In genomic region chr14:50668008-50668851, GRCh38 we compare ENCODE assay signal across 8 cellular contexts. TPM values are rescaled to one million over a fixed set of nuclear protein-coding genes. Genes with fewer than 3 reads are reported as not detected.
A peak's percentile ranks its signal among the peaks of the same experiment; 100 is the strongest.
DNase-seq lines count a peak whose midpoint lies in the region; ATAC-seq and TF ChIP-seq lines count a peak whose summit lies in the region.

SAV1 (minus strand) TSS chr14:50668306; CDS start chr14:50667967, 339 bp downstream.

- no peak within 1 kb of the TSS for H2AFZ ChIP-seq in OCI-LY1 (ENCODE audit: low read length)

- H3K9me3 Mint-ChIP-seq in activated T-cell treated with anti-CD3 and anti-CD28 coated beads, Interleukin-2, amount 50 U/mL, for 4 hours: no peaks in the 10 kb centered on the region
- H3K9me3 Mint-ChIP-seq in stimulated activated naive B cell treated with anti-CD40 and anti-IgM and Interleukin-4, amounts not matched to agents 10 μg/mL and 1 μg/mL and 100 μg/mL, for 72 hours: no peaks in the 10 kb centered on the region

- H3K9me3 ChIP-seq in OCI-LY1 (ENCODE audit: low read length) (no peaks in the 10 kb centered on the region), esophagus muscularis mucosa (no peaks in the 10 kb centered on the region), muscle layer of duodenum (ENCODE audit: control insufficient read depth in 1 of 2, low read length in 2 of 2) (no peaks in the 10 kb centered on the region)

- no peak within 1 kb of the TSS for H3K27ac Mint-ChIP-seq in stimulated activated naive B cell treated with anti-CD40 and anti-IgM and Interleukin-4, amounts not matched to agents 10 μg/mL and 1 μg/mL and 100 μg/mL, for 72 hours

- TF ChIP-seq CTCF in OCI-LY1 (IDR thresholded peaks at IDR 0.05; ENCODE audit: low read length): no peak
- no peak for TF ChIP-seq CTCF in esophagus muscularis mucosa (IDR thresholded peaks at IDR 0.05)

- H4K20me1 ChIP-seq in OCI-LY1 (ENCODE audit: insufficient read depth, low read length): no peaks in the 10 kb centered on the region

- WGBS in esophagus muscularis mucosa: under 1% methylated on average over 32 of the region's 92 CpGs

- no peak within 1 kb of the TSS for H3K4me3 Mint-ChIP-seq in activated T-cell treated with anti-CD3 and anti-CD28 coated beads, Interleukin-2, amount 50 U/mL, for 4 hours
- no peak within 1 kb of the TSS for H3K4me3 Mint-ChIP-seq in stimulated activated naive B cell treated with anti-CD40 and anti-IgM and Interleukin-4, amounts not matched to agents 10 μg/mL and 1 μg/mL and 100 μg/mL, for 72 hours

- H3K4me3 ChIP-seq in OCI-LY1 (ENCODE audit: low read depth, low read length, poor library complexity, severe bottlenecking) (peak within 1 kb of the TSS; percentile 67), esophagus muscularis mucosa (peak within 1 kb of the TSS; percentile 80 to 94 (median 86)), muscle layer of duodenum (ENCODE audit: low read depth in 1 of 2, low read length in 2 of 2) (peak within 1 kb of the TSS; percentile 85 to 87)

- no peaks in the 10 kb centered on the region for H3K9me2 ChIP-seq in OCI-LY1 (ENCODE audit: low read depth, low read length)

- H3K27me3 Mint-ChIP-seq in activated T-cell treated with anti-CD3 and anti-CD28 coated beads, Interleukin-2, amount 50 U/mL, for 4 hours (ENCODE audit: low read depth): no peaks in the 10 kb centered on the region
- H3K27me3 Mint-ChIP-seq in stimulated activated naive B cell treated with anti-CD40 and anti-IgM and Interleukin-4, amounts not matched to agents 10 μg/mL and 1 μg/mL and 100 μg/mL, for 72 hours: no peaks in the 10 kb centered on the region

- no peak for TF ChIP-seq EP300 in esophagus muscularis mucosa (IDR thresholded peaks at IDR 0.05)

- peak within 1 kb of the TSS; percentile 51 for H3K9ac ChIP-seq in OCI-LY1 (ENCODE audit: low read length)

- peaks cover 9% of the 10 kb centered on the region for H3K36me3 Mint-ChIP-seq in activated T-cell treated with anti-CD3 and anti-CD28 coated beads, Interleukin-2, amount 50 U/mL, for 4 hours (ENCODE audit: insufficient read depth)
- peaks cover 10 to 11% of the 10 kb centered on the region in 2 donors for H3K36me3 Mint-ChIP-seq in stimulated activated naive B cell treated with anti-CD40 and anti-IgM and Interleukin-4, amounts not matched to agents 10 μg/mL and 1 μg/mL and 100 μg/mL, for 72 hours

- peak; percentile 67 for ATAC-seq in GM19467 (IDR thresholded peaks at IDR 0.05; ENCODE audit: unreplicated experiment)
- ATAC-seq in activated T-cell treated with anti-CD3 and anti-CD28 coated beads, Interleukin-2, amount 50 U/mL, for 4 hours: peak; percentile 75 to 81
- peak; percentile 77 to 79 for ATAC-seq in stimulated activated naive B cell treated with anti-CD40 and anti-IgM and Interleukin-4, amounts not matched to agents 10 μg/mL and 1 μg/mL and 100 μg/mL, for 72 hours (replicated peaks)

- H3K4me2 ChIP-seq in OCI-LY1 (ENCODE audit: low read length): peak within 1 kb of the TSS; percentile 82

- DNase-seq in COR-L47 (lab: John Stamatoyannopoulos, UW) (peak; percentile 68), HT1080 (ENCODE audit: low read depth) (peak; percentile 85), esophagus muscularis mucosa (ENCODE audit: extremely low spot score) (peak; percentile 96)
- peak; percentile 36 for DNase-seq in activated T-cell treated with anti-CD3 and anti-CD28 coated beads, Interleukin-2, amount 50 U/mL, for 4 hours
- DNase-seq in stimulated activated naive B cell treated with anti-CD40 and anti-IgM and Interleukin-4, amounts not matched to agents 10 μg/mL and 1 μg/mL and 100 μg/mL, for 72 hours: peak; percentile 68

- H3K36me3 ChIP-seq in OCI-LY1 (ENCODE audit: insufficient read depth, low read length) (peaks cover 7% of the 10 kb centered on the region), esophagus muscularis mucosa (peaks cover 0 to 7% (median 0%) of the 10 kb centered on the region in 4 donors), muscle layer of duodenum (ENCODE audit: control insufficient read depth in 1 of 2, insufficient read depth in 2 of 2, low read length in 2 of 2) (no peaks in the 10 kb centered on the region)

- H3K79me2 ChIP-seq in OCI-LY1 (ENCODE audit: insufficient read depth, low read length): peaks cover 17% of the 10 kb centered on the region

- peak within 1 kb of the TSS; percentile 59 for H3K27ac ChIP-seq in OCI-LY1 (ENCODE audit: low read depth, low read length, poor library complexity, severe bottlenecking)
- H3K27ac ChIP-seq in esophagus muscularis mucosa (replicated peaks in 1 of 4): peak within 1 kb of the TSS; percentile 96 to 100 (median 98)
- H3K27ac ChIP-seq in muscle layer of duodenum (ENCODE audit: low read length): peak within 1 kb of the TSS; percentile 92

- peak; percentile 74 for TF ChIP-seq POLR2A in esophagus muscularis mucosa (IDR thresholded peaks at IDR 0.05; ENCODE audit: low read depth)

- no peaks in the 10 kb centered on the region for H3K27me3 ChIP-seq in OCI-LY1 (ENCODE audit: insufficient read depth, low read length)
- H3K27me3 ChIP-seq in esophagus muscularis mucosa: no peaks in the 10 kb centered on the region
- H3K27me3 ChIP-seq in muscle layer of duodenum (ENCODE audit: low read depth, low read length): no peaks in the 10 kb centered on the region

- intact Hi-C loops in esophagus muscularis mucosa (cut with DNase I): loop anchor here (5.0 to 10.0 kb wide), 2 partner anchors 164 to 353 kb away; partner anchors contain the start of genes DMAC2L, L2HGDH and NIN

- H3F3A ChIP-seq in OCI-LY1 (ENCODE audit: insufficient read depth, low read length): no peaks in the 10 kb centered on the region

- peaks cover 15% of the 10 kb centered on the region for H3K4me1 Mint-ChIP-seq in activated T-cell treated with anti-CD3 and anti-CD28 coated beads, Interleukin-2, amount 50 U/mL, for 4 hours (ENCODE audit: low read depth)
- H3K4me1 Mint-ChIP-seq in stimulated activated naive B cell treated with anti-CD40 and anti-IgM and Interleukin-4, amounts not matched to agents 10 μg/mL and 1 μg/mL and 100 μg/mL, for 72 hours: peaks cover 8 to 13% of the 10 kb centered on the region in 2 donors

- peaks cover 38% of the 10 kb centered on the region for H3K4me1 ChIP-seq in OCI-LY1 (ENCODE audit: insufficient read depth, low read length, severe bottlenecking)
- peaks cover 7 to 41% (median 29%) of the 10 kb centered on the region in 4 donors for H3K4me1 ChIP-seq in esophagus muscularis mucosa
- peaks cover 0 to 6% of the 10 kb centered on the region in 2 donors for H3K4me1 ChIP-seq in muscle layer of duodenum (ENCODE audit: control insufficient read depth in 1 of 2, insufficient read depth in 2 of 2, low read length in 2 of 2)

RNA-seq across cellular contexts. Expression of gene SAV1, which starts in this region (rescaled TPM):
- 18.9 and 22.0 TPM in 2 replicates for total RNA-seq in HT1080 (2014; rRNA removed; shearing (Covaris generic))
- polyA plus RNA-seq in HT1080 (2015; cell fraction: cytosol; rRNA removed): 30.6 and 35.6 TPM in 2 replicates
- 14.0 and 17.5 TPM in 2 replicates for polyA plus RNA-seq in HT1080 (2015; cell fraction: nucleus; rRNA removed)
- 10 to 100 TPM; 11.0 to 15.6 (median 15.3) TPM for total RNA-seq in activated T-cell treated with anti-CD3 and anti-CD28 coated beads, Interleukin-2, amount 50 U/mL, for 4 hours
- total RNA-seq in esophagus muscularis mucosa: 10 to 100 TPM; 34.5 to 48.5 (median 40.2) TPM

Comparison
In these comparisons a context has a peak if more than half of its experiments do, and no peak if none do; other contexts are left out.
1. Peak in every context shown above with its lines: DNase-seq, ATAC-seq, H3K4me3 ChIP-seq and H3K27ac ChIP-seq.
2. DNase-seq: peak in every context shown above with its lines; median percentile 96 in esophagus muscularis mucosa; 85 in HT1080; 68 in COR-L47; 68 in stimulated activated naive B cell treated with anti-CD40 and anti-IgM and Interleukin-4, amounts not matched to agents 10 μg/mL and 1 μg/mL and 100 μg/mL, for 72 hours; 36 in activated T-cell treated with anti-CD3 and anti-CD28 coated beads, Interleukin-2, amount 50 U/mL, for 4 hours.